Comparison of ENCODE assay signal across 8 cellular contexts in the genomic region with DNA sequence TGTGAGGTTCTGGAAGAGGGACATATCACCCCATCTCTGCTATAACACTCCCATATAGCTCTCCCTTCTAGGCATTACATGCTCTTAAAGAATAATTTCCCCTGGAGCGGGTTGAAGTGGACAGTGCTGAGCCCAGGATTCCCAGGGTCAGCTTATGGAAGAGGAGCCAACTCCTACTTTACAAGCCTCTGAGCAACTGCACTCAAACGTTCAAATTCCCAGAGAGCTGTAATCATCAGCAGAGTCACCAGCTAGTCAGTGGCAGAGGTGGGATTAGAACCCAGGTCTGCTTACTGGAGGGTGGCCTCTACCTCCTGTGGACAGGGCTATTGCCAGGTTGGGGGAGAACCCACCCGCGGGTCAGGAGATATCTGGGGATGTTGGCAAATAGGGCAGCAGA. TPM values are rescaled to one million over a fixed set of nuclear protein-coding genes. Genes with fewer than 3 reads are reported as not detected.
A peak's percentile ranks its signal among the peaks of the same experiment; 100 is the strongest.
DNase-seq lines count a peak whose midpoint lies in the region; ATAC-seq and TF ChIP-seq lines count a peak whose summit lies in the region.

No MANE protein-coding gene starts in this region.

- no peak for TF ChIP-seq EP300 in ovary (IDR thresholded peaks at IDR 0.05)

- H3K36me3 ChIP-seq in HCT116 (ENCODE audit: control insufficient read depth in 1 of 2, insufficient read depth in 2 of 2, low read length in 2 of 2) (no peaks in the 10 kb centered on the region), ovary (no peaks in the 10 kb centered on the region), neuronal stem cell (replicated peaks in 1 of 2; ENCODE audit: control insufficient read depth in 2 of 2, insufficient read depth in 2 of 2, low read length in 2 of 2) (no peaks in the 10 kb centered on the region)

- no peaks in the 10 kb centered on the region for H3K79me1 ChIP-seq in neuronal stem cell (ENCODE audit: low read depth, low read length)

- no peak for TF ChIP-seq POLR2A in HCT116 (IDR thresholded peaks at IDR 0.05; ENCODE audit: borderline replicate concordance, extremely low read depth, insufficient read depth, insufficient read length)
- no peak for TF ChIP-seq POLR2A in ovary (IDR thresholded peaks at IDR 0.05)
- no peak for TF ChIP-seq POLR2A in lower leg skin (IDR thresholded peaks at IDR 0.05)

- H3K18ac ChIP-seq in neuronal stem cell (ENCODE audit: low read length): no peak overlapping the region

- BruUV-seq in HCT116 (replicated peaks; lab: Mats Ljungman, UMichigan): TSS peak; percentile 34

- H2AK5ac ChIP-seq in neuronal stem cell (ENCODE audit: low read depth, low read length): no peak overlapping the region

- POLR2A ChIA-PET in HCT116 (lab: Charles Lee): no interaction called here

- in situ Hi-C loops in GM13976 (cut with MboI; ENCODE audit: low sequenced_read_pairs, unreplicated experiment): no loop called here

- intact Hi-C loops in HCT116 (cut with micrococcal nuclease) (no loop called here), ovary (cut with DNase I) (loop anchor here (5.0 to 10.0 kb wide), 6 partner anchors 52 to 165 kb away; no protein-coding TSS in a partner anchor), lower leg skin (cut with DNase I; ENCODE audit: low total_unique reads) (no loop called here)

- no peak overlapping the region for H4K8ac ChIP-seq in neuronal stem cell (ENCODE audit: low read depth, low read length)

- H3K27me3 ChIP-seq in HCT116 (ENCODE audit: insufficient read depth, low read length) (no peaks in the 10 kb centered on the region), ovary (no peaks in the 10 kb centered on the region), neuronal stem cell (ENCODE audit: control insufficient read depth in 3 of 3, insufficient read depth in 3 of 3, low read depth in 1 of 3, low read length in 3 of 3) (peaks cover 0 to 20% (median 0%) of the 10 kb centered on the region in 3 experiments)

- H2AFZ ChIP-seq in HCT116 (ENCODE audit: low read depth, low read length, poor library complexity, severe bottlenecking): no peak overlapping the region
- H2AFZ ChIP-seq in neuronal stem cell (ENCODE audit: low read length): no peak overlapping the region

- TF ChIP-seq CTCF in HCT116 (IDR thresholded peaks at IDR 0.05 in 2 of 3, conservative IDR thresholded peaks at IDR 0.05 in 1 of 3; ENCODE audit: borderline replicate concordance in 1 of 3, insufficient read depth in 1 of 3, low read depth in 2 of 3, low read length in 2 of 3) (no peak), fibroblast of villous mesenchyme (IDR thresholded peaks at IDR 0.05; ENCODE audit: insufficient read depth, low read depth, low read length) (no peak), ovary (IDR thresholded peaks at IDR 0.05) (peak in 1 of 3 donors; percentile 9), lower leg skin (IDR thresholded peaks at IDR 0.05) (no peak), GM13976 (IDR thresholded peaks at IDR 0.05; ENCODE audit: borderline replicate concordance, control extremely low read depth, extremely low read depth, insufficient read depth, missing control alignments) (no peak)

- H3K4me2 ChIP-seq in HCT116 (ENCODE audit: low read length): peak overlapping the region; percentile 96; the same call in 1 of the 2 replicates
- no peak overlapping the region for H3K4me2 ChIP-seq in neuronal stem cell (ENCODE audit: insufficient read depth, low read length, poor library complexity, severe bottlenecking)

- no peak overlapping the region for H3K4me3 ChIP-seq in HCT116 (replicated peaks in 1 of 2; ENCODE audit: low read depth in 1 of 2, low read length in 2 of 2)
- H3K4me3 ChIP-seq in fibroblast of villous mesenchyme (ENCODE audit: low read depth, low read length): no peak overlapping the region
- H3K4me3 ChIP-seq in ovary: peak overlapping the region; percentile 73
- no peak overlapping the region for H3K4me3 ChIP-seq in lower leg skin (ENCODE audit: low read depth, poor library complexity, severe bottlenecking)
- H3K4me3 ChIP-seq in neuronal stem cell (ENCODE audit: low read length in 2 of 2): peak overlapping the region in 1 of 2 donors; percentile 22

- no peaks in the 10 kb centered on the region for H4K20me1 ChIP-seq in HCT116 (ENCODE audit: insufficient read depth)

- H3K9me2 ChIP-seq in HCT116 (ENCODE audit: insufficient read depth): no peaks in the 10 kb centered on the region

- 2 to 13% (median 12%) methylated on average over 4 of the region's 4 CpGs for WGBS in ovary, 3 donors
- 38 to 52% methylated on average over 4 of the region's 4 CpGs for WGBS in lower leg skin, 2 donors
- WGBS in neuronal stem cell (ENCODE audit: extremely low coverage in 2 of 2, insufficient read length in 2 of 2, insufficient replicate concordance in 1 of 2), 2 donors: no CpG with 5 or more reads among the region's 4 CpGs

- no peaks in the 10 kb centered on the region for H3K79me2 ChIP-seq in HCT116 (ENCODE audit: insufficient read depth, low read length)

- ATAC-seq in HCT116: no peak

- RAD21 ChIA-PET in HCT116 (lab: Charles Lee; ENCODE audit: low non-redundant PET in 1 of 2, low total read pairs in 2 of 2, uncharacterized antibody in 2 of 2, unreplicated experiment in 2 of 2): no interaction called here

- H3K4ac ChIP-seq in neuronal stem cell (ENCODE audit: low read length): no peak overlapping the region

- no peak overlapping the region for H2BK15ac ChIP-seq in neuronal stem cell (ENCODE audit: low read length)

- H3K14ac ChIP-seq in neuronal stem cell (ENCODE audit: low read length): no peak overlapping the region

- no peak overlapping the region for H3K23ac ChIP-seq in neuronal stem cell (ENCODE audit: low read depth, low read length, poor library complexity)

- no peak overlapping the region for H2BK120ac ChIP-seq in neuronal stem cell (ENCODE audit: low read depth, low read length)

- TF ChIP-seq RAD21 in HCT116 (IDR thresholded peaks at IDR 0.05; ENCODE audit: low read depth): no peak

- H2BK12ac ChIP-seq in neuronal stem cell (ENCODE audit: low read length): no peak overlapping the region

- H3K4me1 ChIP-seq in HCT116 (ENCODE audit: control insufficient read depth in 1 of 2, insufficient read depth in 2 of 2, low read length in 2 of 2) (peaks cover 9 to 23% of the 10 kb centered on the region in 2 experiments), ovary (ENCODE audit: insufficient read depth) (peaks cover 4% of the 10 kb centered on the region), neuronal stem cell (ENCODE audit: control insufficient read depth in 2 of 2, insufficient read depth in 1 of 2, low read depth in 1 of 2, low read length in 2 of 2) (peaks cover 8 to 19% of the 10 kb centered on the region in 2 donors)

- no peak overlapping the region for H4K91ac ChIP-seq in neuronal stem cell (ENCODE audit: low read depth, low read length, poor library complexity)

- H3K27ac ChIP-seq in HCT116 (ENCODE audit: low read depth, low read length): no peak overlapping the region
- peak overlapping the region; percentile 38 to 89 for H3K27ac ChIP-seq in ovary
- H3K27ac ChIP-seq in neuronal stem cell (replicated peaks; ENCODE audit: low read length): no peak overlapping the region

- CTCF ChIA-PET in HCT116 (lab: Charles Lee): no interaction called here

- no peak overlapping the region for H3K9ac ChIP-seq in HCT116 (ENCODE audit: low read length)
- H3K9ac ChIP-seq in neuronal stem cell (ENCODE audit: low read depth, low read length, poor library complexity): no peak overlapping the region

- H3K9me3 ChIP-seq in HCT116 (ENCODE audit: control insufficient read depth in 1 of 2, insufficient read depth in 1 of 2, low read depth in 1 of 2, low read length in 2 of 2) (no peaks in the 10 kb centered on the region), ovary (no peaks in the 10 kb centered on the region), neuronal stem cell (replicated peaks in 1 of 2; ENCODE audit: control insufficient read depth in 2 of 2, insufficient read depth in 1 of 2, low read depth in 1 of 2, low read length in 2 of 2) (no peaks in the 10 kb centered on the region)

- DNase-seq in AG08396 (ENCODE audit: low spot score): peak; percentile 56
- no peak for DNase-seq in HCT116 (ENCODE audit: low read depth, low spot score)
- DNase-seq in fibroblast of villous mesenchyme (ENCODE audit: low read depth): peak; percentile 18
- DNase-seq in ovary: peak in 1 of 5 donors; percentile 36
- no peak for DNase-seq in lower leg skin (ENCODE audit: low spot score in 2 of 2)
- no peak for DNase-seq in neuronal stem cell (ENCODE audit: low spot score)
- no peak for DNase-seq in GM13976 (ENCODE audit: low spot score)
- no peak for DNase-seq in SIG-M5 (lab: John Stamatoyannopoulos, UW)

- H2BK5ac ChIP-seq in neuronal stem cell (ENCODE audit: low read length): no peak overlapping the region

TF ChIP-seq in HCT116, 20 proteins besides CTCF, POLR2A, EP300 and RAD21 (continues in another document):
- TF ChIP-seq TCF7L2 (IDR thresholded peaks at IDR 0.05; ENCODE audit: borderline replicate concordance, extremely low read depth, insufficient read depth, insufficient read length) (no peak), POLR2AphosphoS5 (IDR thresholded peaks at IDR 0.05; ENCODE audit: low read depth, low read length) (no peak), EZH2phosphoT487 (IDR thresholded peaks at IDR 0.05; ENCODE audit: borderline replicate concordance) (no peak), SRF (IDR thresholded peaks at IDR 0.05; ENCODE audit: low read depth) (no peak), SP1 (IDR thresholded peaks at IDR 0.05; ENCODE audit: low read depth) (no peak)

RNA-seq across cellular contexts. Expression of a gene that starts 1.4 kb away (rescaled TPM):
- total RNA-seq in HCT116 (2021; ENCODE audit: unreplicated experiment): 5.8 TPM
- polyA plus RNA-seq in HCT116 (2012): 4.4 and 6.1 TPM in 2 replicates
- 2.9 and 4.3 TPM in 2 replicates for total RNA-seq in fibroblast of villous mesenchyme
- 10 to 100 TPM; 15.0 to 75.1 (median 36.3) TPM for total RNA-seq in ovary
- polyA plus RNA-seq in ovary: 10 to 100 TPM; 24.2 to 39.0 TPM
- 10 to 100 TPM; 12.5 to 34.8 (median 20.9) TPM for total RNA-seq in lower leg skin
- polyA plus RNA-seq in neuronal stem cell (2013, experiment 1 of 2): 8.1 TPM
- 8.2 TPM for polyA plus RNA-seq in neuronal stem cell (2013, experiment 2 of 2)

Comparison
In these comparisons a context has a peak if more than half of its experiments do, and no peak if none do; other contexts are left out.
1. DNase-seq: peak in AG08396 (single experiment) and fibroblast of villous mesenchyme (single experiment); none in HCT116 (single experiment), lower leg skin (0 of 2), neuronal stem cell (single experiment), GM13976 (single experiment) and SIG-M5 (single experiment).
2. H3K27ac ChIP-seq: peak in ovary (2 of 2); none in HCT116 (single experiment) and neuronal stem cell (single experiment).
3. intact Hi-C loops: an anchor here in ovary (5.0 to 10.0 kb wide); none called in HCT116 and lower leg skin.